27 cellular contexts compared by ENCODE assay signal in the genomic region with DNA sequence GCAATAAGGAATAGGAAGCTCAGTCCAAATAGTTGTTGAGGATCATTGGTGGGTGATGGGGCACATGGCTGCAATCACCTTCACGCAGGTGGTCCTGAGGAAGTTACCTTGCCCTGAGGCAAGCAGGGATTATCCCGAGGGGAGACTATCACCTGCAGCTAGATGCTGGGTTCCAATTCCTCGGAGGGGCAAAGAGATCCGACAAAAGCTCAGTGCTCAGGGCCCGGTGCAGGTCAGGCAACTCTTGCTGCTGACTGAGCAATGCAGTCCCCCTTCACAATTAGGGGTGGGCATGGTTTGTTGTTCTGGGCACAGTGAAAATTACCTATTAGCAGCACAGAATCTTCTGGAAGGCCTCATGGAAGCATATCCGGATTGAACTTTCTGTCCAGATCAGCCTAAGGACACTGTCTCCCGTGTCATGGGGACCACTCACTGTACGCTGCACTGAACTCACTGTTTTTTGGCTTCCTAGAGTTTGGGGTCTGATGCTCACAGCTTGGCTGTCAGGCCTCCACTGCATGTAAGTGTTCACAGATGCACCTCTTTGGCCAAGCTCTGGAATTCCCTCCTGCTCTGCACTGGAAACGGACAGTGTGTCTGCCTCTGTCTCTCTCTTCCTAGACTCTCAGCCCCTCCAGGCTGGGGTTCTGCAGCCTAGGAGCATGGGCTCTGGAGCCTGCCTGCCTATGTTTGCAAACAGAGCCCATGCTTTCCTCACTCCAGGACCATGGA.
"Had no signal": no experiment of that assay in that cellular context is flagged by ENCODE, and none has a peak within 500 bp of the region (broad histone marks: within the 10 kb centered on the region; RNA-seq: fewer than 3 reads in every experiment).

No MANE protein-coding gene starts in this region.

- H3K36me3 ChIP-seq: brain microvascular endothelial cell, SJSA1 had no signal

- H3K4me1 Mint-ChIP-seq: activated CD4-positive, alpha-beta T cell treated with anti-CD3 and anti-CD28 coated beads, Interleukin-2, amount 10 ng/mL, durations not matched to agents 7 days and 5 days; activated naive CD4-positive, alpha-beta T cell treated with anti-CD3 and anti-CD28 coated beads, Interleukin-2, amount 10 ng/mL, durations not matched to agents 7 days and 5 days; activated naive CD8-positive, alpha-beta T cell treated with anti-CD3 and anti-CD28 coated beads, Interleukin-2, amount 50 U/mL, for 24 hours; IgD-negative memory B cell had no signal

- H3K27ac Mint-ChIP-seq: activated CD4-positive, alpha-beta T cell treated with anti-CD3 and anti-CD28 coated beads, Interleukin-2, amount 10 ng/mL, durations not matched to agents 7 days and 5 days; activated CD8-positive, alpha-beta T cell treated with anti-CD3 and anti-CD28 coated beads, Interleukin-2, amount 10 ng/mL, durations not matched to agents 7 days and 5 days; activated naive CD4-positive, alpha-beta T cell treated with anti-CD3 and anti-CD28 coated beads, Interleukin-2, amount 10 ng/mL, durations not matched to agents 7 days and 5 days; activated naive CD8-positive, alpha-beta T cell; activated naive CD8-positive, alpha-beta T cell treated with anti-CD3 and anti-CD28 coated beads, Interleukin-2, amount 50 U/mL, for 24 hours; IgD-negative memory B cell; T-helper 1 cell treated with Interleukin-12 subunit alpha and Interleukin-12 subunit beta and Interleukin-4 antibody, amounts not matched to agents 30 μg/mL and 1 μg/mL, for 36 hours; T-helper 2 cell treated with Interferon-gamma antibody and Interleukin-4, amounts not matched to agents 5 μg/mL and 100 μg/mL, for 36 hours had no signal

- H3K36me3 Mint-ChIP-seq: activated naive CD4-positive, alpha-beta T cell treated with anti-CD3 and anti-CD28 coated beads, Interleukin-2, amount 10 ng/mL, durations not matched to agents 7 days and 5 days; activated naive CD8-positive, alpha-beta T cell; IgD-negative memory B cell had no signal

- H3K4me1 ChIP-seq: SJSA1 had no signal

- H3K4me3 ChIP-seq: SJSA1 had no signal

- H3K27ac ChIP-seq: brain microvascular endothelial cell, SJSA1 had no signal

- H3K4me3 Mint-ChIP-seq: activated CD4-positive, alpha-beta T cell treated with anti-CD3 and anti-CD28 coated beads, Interleukin-2, amount 10 ng/mL, durations not matched to agents 7 days and 5 days; activated CD8-positive, alpha-beta T cell treated with anti-CD3 and anti-CD28 coated beads, Interleukin-2, amount 10 ng/mL, durations not matched to agents 7 days and 5 days; activated naive CD4-positive, alpha-beta T cell treated with anti-CD3 and anti-CD28 coated beads, Interleukin-2, amount 10 ng/mL, durations not matched to agents 7 days and 5 days; activated naive CD8-positive, alpha-beta T cell; activated naive CD8-positive, alpha-beta T cell treated with anti-CD3 and anti-CD28 coated beads, Interleukin-2, amount 50 U/mL, for 24 hours; activated T-cell treated with anti-CD3 and anti-CD28 coated beads, Interleukin-2, amount 50 U/mL, for 4 hours; IgD-negative memory B cell; T-helper 1 cell treated with Interleukin-12 subunit alpha and Interleukin-12 subunit beta and Interleukin-4 antibody, amounts not matched to agents 30 μg/mL and 1 μg/mL, for 36 hours; T-helper 2 cell treated with Interferon-gamma antibody and Interleukin-4, amounts not matched to agents 5 μg/mL and 100 μg/mL, for 36 hours had no signal

- H3K27me3 ChIP-seq: brain microvascular endothelial cell, SJSA1 had no signal

- H3K9me3 Mint-ChIP-seq: activated CD4-positive, alpha-beta T cell treated with anti-CD3 and anti-CD28 coated beads, Interleukin-2, amount 10 ng/mL, durations not matched to agents 7 days and 5 days had no signal

- H3K27me3 Mint-ChIP-seq: activated CD4-positive, alpha-beta T cell treated with anti-CD3 and anti-CD28 coated beads, Interleukin-2, amount 10 ng/mL, durations not matched to agents 7 days and 5 days; activated naive CD4-positive, alpha-beta T cell treated with anti-CD3 and anti-CD28 coated beads, Interleukin-2, amount 10 ng/mL, durations not matched to agents 7 days and 5 days; IgD-negative memory B cell had no signal

- ATAC-seq: activated CD8-positive, alpha-beta T cell treated with anti-CD3 and anti-CD28 coated beads, Interleukin-2, amount 10 ng/mL, durations not matched to agents 7 days and 5 days; activated naive CD8-positive, alpha-beta T cell treated with anti-CD3 and anti-CD28 coated beads, Interleukin-2, amount 50 U/mL, for 24 hours; activated T-cell treated with anti-CD3 and anti-CD28 coated beads, Interleukin-2, amount 50 U/mL, for 4 hours; Panc1 had no signal

- DNase-seq: activated CD4-positive, alpha-beta T cell treated with anti-CD3 and anti-CD28 coated beads, Interleukin-2, amount 10 ng/mL, durations not matched to agents 7 days and 5 days; activated CD4-positive, alpha-beta T cell treated with anti-CD3 and anti-CD28 coated beads, Interleukin-2, amount 50 U/mL, for 48 hours; activated CD8-positive, alpha-beta T cell treated with anti-CD3 and anti-CD28 coated beads, Interleukin-2, amount 10 ng/mL, durations not matched to agents 7 days and 5 days; activated effector memory CD4-positive, alpha-beta T cell treated with Interleukin-2 at 50 U/mL for 16 hours; activated naive CD4-positive, alpha-beta T cell treated with anti-CD3 and anti-CD28 coated beads, Interleukin-2, amount 10 ng/mL, durations not matched to agents 7 days and 5 days; activated naive CD8-positive, alpha-beta T cell treated with anti-CD3 and anti-CD28 coated beads, Interleukin-2, amount 50 U/mL, for 24 hours; activated T-cell treated with anti-CD3 and anti-CD28 coated beads, Interleukin-2, amount 50 U/mL, for 4 hours; anterior cingulate cortex; brain microvascular endothelial cell; central memory CD4-positive, alpha-beta T cell; Karpas-422; KBM-7; NCI-H1105 treated with DMSO at 0.1 percent for 48 hours; NCI-H1436; NCI-H1694; NCI-H1930; NCI-H2081 treated with DMSO at 0.1 percent for 48 hours; NCI-H226; NCI-H524 treated with DMSO at 0.1 percent for 48 hours; SHP77 treated with DMSO at 0.1 percent for 48 hours; SK-N-SH had no signal

- H3K9me3 ChIP-seq: SJSA1, SK-N-SH had no signal
